ENCODE assay signal across 17 cellular contexts in genomic region chr22:38740116-38740723, GRCh38. TPM values are rescaled to one million over a fixed set of nuclear protein-coding genes. Genes with fewer than 3 reads are reported as not detected.
DNase-seq lines count a peak whose midpoint lies in the region; ATAC-seq and TF ChIP-seq lines count a peak whose summit lies in the region.
"Had no signal": no experiment of that assay in that cellular context is flagged by ENCODE, and none has a peak within 500 bp of the region (broad histone marks: within the 10 kb centered on the region; RNA-seq: fewer than 3 reads in every experiment).

No MANE protein-coding gene starts in this region.

- no peak overlapping the region for H3K4me2 ChIP-seq in PC-9
- H3K4me2 ChIP-seq: hepatocyte had no signal

- BruUV-seq in PC-9 (replicated peaks; lab: Mats Ljungman, UMichigan) = no TSS peak

- CTCF ChIA-PET in PC-9 (lab: Charles Lee) = no interaction called here

- no peaks in the 10 kb centered on the region for H3K27me3 ChIP-seq in PC-9 (ENCODE audit: insufficient read depth, low read depth)
- H3K27me3 ChIP-seq: cardiac muscle cell, hepatocyte, right lobe of liver had no signal

- no peaks in the 10 kb centered on the region for H3K9me2 ChIP-seq in PC-9 (ENCODE audit: insufficient read depth)

- H3K4me1 ChIP-seq in PC-9 (replicated peaks; ENCODE audit: insufficient read depth) = no peaks in the 10 kb centered on the region

- peak overlapping the region; percentile 55 for H3K27ac Mint-ChIP-seq in activated naive CD4-positive, alpha-beta T cell treated with anti-CD3 and anti-CD28 coated beads, Interleukin-2, amount 50 U/mL, for 24 hours
- H3K27ac Mint-ChIP-seq in T-helper 17 cell = peak overlapping the region; percentile 93
- peak overlapping the region; percentile 76 for H3K27ac Mint-ChIP-seq in stimulated activated effector memory CD8-positive, alpha-beta T cell treated with anti-CD3 and anti-CD28 coated beads, Interleukin-12 subunit alpha, Interleukin-12 subunit beta, amount 100 ng/mL, for 72 hours
- H3K27ac Mint-ChIP-seq: mesothelial cell of epicardium; T-helper 1 cell treated with Interleukin-12 subunit alpha and Interleukin-12 subunit beta and Interleukin-4 antibody, amounts not matched to agents 30 μg/mL and 1 μg/mL, for 36 hours had no signal

- peaks cover 2% of the 10 kb centered on the region; the same call in 1 of the 2 replicates for H4K20me1 ChIP-seq in PC-9 (ENCODE audit: insufficient read depth)

- TF ChIP-seq CTCF in PC-9 (conservative IDR thresholded peaks at IDR 0.05) = no peak

- DNase-seq in activated naive CD4-positive, alpha-beta T cell treated with anti-CD3 and anti-CD28 coated beads, Interleukin-2, amount 50 U/mL, for 16 hours = no peak
- DNase-seq in T-helper 17 cell (no peak), PC-9 (no peak)
- no peak for DNase-seq in stimulated activated effector memory CD8-positive, alpha-beta T cell treated with anti-CD3 and anti-CD28 coated beads, Interleukin-12 subunit alpha, Interleukin-12 subunit beta, amount 100 ng/mL, for 72 hours (ENCODE audit: low spot score in 2 of 2)
- DNase-seq: activated CD4-positive, CD25-positive, alpha-beta regulatory T cell; GM23248; NCI-H187; nucleus accumbens had no signal

- no peak overlapping the region for H3K4me3 ChIP-seq in PC-9
- H3K4me3 ChIP-seq: cardiac muscle cell, GM23248, hepatocyte, right lobe of liver had no signal

- peaks cover 38% of the 10 kb centered on the region for H3K4me1 Mint-ChIP-seq in activated naive CD4-positive, alpha-beta T cell treated with anti-CD3 and anti-CD28 coated beads, Interleukin-2, amount 50 U/mL, for 24 hours
- peaks cover 26% of the 10 kb centered on the region for H3K4me1 Mint-ChIP-seq in T-helper 17 cell
- peaks cover 41% of the 10 kb centered on the region for H3K4me1 Mint-ChIP-seq in stimulated activated effector memory CD8-positive, alpha-beta T cell treated with anti-CD3 and anti-CD28 coated beads, Interleukin-12 subunit alpha, Interleukin-12 subunit beta, amount 100 ng/mL, for 72 hours
- H3K4me1 Mint-ChIP-seq: mesothelial cell of epicardium had no signal

- H3K9me3 Mint-ChIP-seq in activated naive CD4-positive, alpha-beta T cell treated with anti-CD3 and anti-CD28 coated beads, Interleukin-2, amount 50 U/mL, for 24 hours = no peaks in the 10 kb centered on the region
- no peaks in the 10 kb centered on the region for H3K9me3 Mint-ChIP-seq in stimulated activated effector memory CD8-positive, alpha-beta T cell treated with anti-CD3 and anti-CD28 coated beads, Interleukin-12 subunit alpha, Interleukin-12 subunit beta, amount 100 ng/mL, for 72 hours
- H3K9me3 Mint-ChIP-seq: mesothelial cell of epicardium; T-helper 1 cell treated with Interleukin-12 subunit alpha and Interleukin-12 subunit beta and Interleukin-4 antibody, amounts not matched to agents 30 μg/mL and 1 μg/mL, for 36 hours had no signal

- peak overlapping the region; percentile 94 for H3K27ac ChIP-seq in cingulate gyrus (ENCODE audit: low read depth, low read length)
- H3K27ac ChIP-seq in PC-9 = no peak overlapping the region
- H3K27ac ChIP-seq: cardiac muscle cell, GM23248, hepatocyte, right lobe of liver had no signal

- peaks cover 37% of the 10 kb centered on the region; the same call in 1 of the 2 replicates for H3F3A ChIP-seq in PC-9 (ENCODE audit: insufficient read depth, low read depth)

- no peak overlapping the region for H3K4me3 Mint-ChIP-seq in activated naive CD4-positive, alpha-beta T cell treated with anti-CD3 and anti-CD28 coated beads, Interleukin-2, amount 50 U/mL, for 24 hours
- H3K4me3 Mint-ChIP-seq in T-helper 17 cell = peak overlapping the region; percentile 50
- H3K4me3 Mint-ChIP-seq in stimulated activated effector memory CD8-positive, alpha-beta T cell treated with anti-CD3 and anti-CD28 coated beads, Interleukin-12 subunit alpha, Interleukin-12 subunit beta, amount 100 ng/mL, for 72 hours = no peak overlapping the region
- H3K4me3 Mint-ChIP-seq: mesothelial cell of epicardium; T-helper 1 cell treated with Interleukin-12 subunit alpha and Interleukin-12 subunit beta and Interleukin-4 antibody, amounts not matched to agents 30 μg/mL and 1 μg/mL, for 36 hours had no signal

- POLR2A ChIA-PET in PC-9 (lab: Charles Lee; ENCODE audit: unreplicated experiment) = interaction anchor here (0.6 kb wide), 2 partner anchors 16 to 238 kb away, joined by 4 read pairs; no protein-coding TSS in a partner anchor

- H3K36me3 Mint-ChIP-seq in activated naive CD4-positive, alpha-beta T cell treated with anti-CD3 and anti-CD28 coated beads, Interleukin-2, amount 50 U/mL, for 24 hours = peaks cover 7% of the 10 kb centered on the region
- H3K36me3 Mint-ChIP-seq in T-helper 17 cell (ENCODE audit: low read depth) = peaks cover 7% of the 10 kb centered on the region
- peaks cover 100% of the 10 kb centered on the region for H3K36me3 Mint-ChIP-seq in stimulated activated effector memory CD8-positive, alpha-beta T cell treated with anti-CD3 and anti-CD28 coated beads, Interleukin-12 subunit alpha, Interleukin-12 subunit beta, amount 100 ng/mL, for 72 hours

- H3K9me3 ChIP-seq in T-helper 17 cell (ENCODE audit: control insufficient read depth, low read length, poor library complexity, severe bottlenecking) = no peaks in the 10 kb centered on the region
- H3K9me3 ChIP-seq in PC-9 (ENCODE audit: insufficient read depth, low read depth) = no peaks in the 10 kb centered on the region
- H3K9me3 ChIP-seq: right lobe of liver had no signal

- ATAC-seq in T-helper 17 cell = no peak
- ATAC-seq in stimulated activated effector memory CD8-positive, alpha-beta T cell treated with anti-CD3 and anti-CD28 coated beads, Interleukin-12 subunit alpha, Interleukin-12 subunit beta, amount 100 ng/mL, for 72 hours = no peak
- no peak for ATAC-seq in HG02981 (IDR thresholded peaks at IDR 0.05; ENCODE audit: unreplicated experiment)
- ATAC-seq in GM21423 (IDR thresholded peaks at IDR 0.05; ENCODE audit: unreplicated experiment) = no peak

- H2AFZ ChIP-seq in PC-9 = no peak overlapping the region
- H2AFZ ChIP-seq: GM23248, hepatocyte had no signal

- no peaks in the 10 kb centered on the region for H3K27me3 Mint-ChIP-seq in activated naive CD4-positive, alpha-beta T cell treated with anti-CD3 and anti-CD28 coated beads, Interleukin-2, amount 50 U/mL, for 24 hours
- no peaks in the 10 kb centered on the region for H3K27me3 Mint-ChIP-seq in T-helper 17 cell

- intact Hi-C loops in PC-9 (cut with micrococcal nuclease; ENCODE audit: unreplicated experiment) = no loop called here

- H3K79me2 ChIP-seq in PC-9 (ENCODE audit: low read depth) = no peaks in the 10 kb centered on the region
- H3K79me2 ChIP-seq: hepatocyte had no signal

- peaks cover 41% of the 10 kb centered on the region for H3K36me3 ChIP-seq in PC-9 (ENCODE audit: low read depth)

RNA-seq across cellular contexts. Expression of gene SUN2, which starts 15.6 kb away (rescaled TPM):
- total RNA-seq in T-helper 17 cell (100 to 1,000 TPM; 426 to 485 TPM), PC-9 (2021) (169 and 220 TPM in 2 replicates)

RNA-seq across cellular contexts. Expression of gene GTPBP1, which starts 34.5 kb away (rescaled TPM):
- total RNA-seq in T-helper 17 cell (100 to 1,000 TPM; 220 to 235 TPM), PC-9 (2021) (79.3 and 94.7 TPM in 2 replicates)

RNA-seq across cellular contexts. Expression of gene JOSD1, which starts 39.5 kb away (rescaled TPM):
- total RNA-seq in T-helper 17 cell = 100 to 1,000 TPM; 132 to 157 TPM
- 102 and 110 TPM in 2 replicates for total RNA-seq in PC-9 (2021)

RNA-seq across cellular contexts. Expression of gene DNAL4, which starts 53.7 kb away (rescaled TPM):
- total RNA-seq in T-helper 17 cell (1 to 10 TPM; 5.1 to 7.2 TPM), PC-9 (2021) (50.3 and 53.0 TPM in 2 replicates)

RNA-seq across cellular contexts. Expression of gene TOMM22, which starts 58.5 kb away (rescaled TPM):
- total RNA-seq in T-helper 17 cell = 10 to 100 TPM; 56.3 to 63.5 TPM
- 106 and 120 TPM in 2 replicates for total RNA-seq in PC-9 (2021)
